1 cellular context compared by ENCODE assay signal in the genomic region with DNA sequence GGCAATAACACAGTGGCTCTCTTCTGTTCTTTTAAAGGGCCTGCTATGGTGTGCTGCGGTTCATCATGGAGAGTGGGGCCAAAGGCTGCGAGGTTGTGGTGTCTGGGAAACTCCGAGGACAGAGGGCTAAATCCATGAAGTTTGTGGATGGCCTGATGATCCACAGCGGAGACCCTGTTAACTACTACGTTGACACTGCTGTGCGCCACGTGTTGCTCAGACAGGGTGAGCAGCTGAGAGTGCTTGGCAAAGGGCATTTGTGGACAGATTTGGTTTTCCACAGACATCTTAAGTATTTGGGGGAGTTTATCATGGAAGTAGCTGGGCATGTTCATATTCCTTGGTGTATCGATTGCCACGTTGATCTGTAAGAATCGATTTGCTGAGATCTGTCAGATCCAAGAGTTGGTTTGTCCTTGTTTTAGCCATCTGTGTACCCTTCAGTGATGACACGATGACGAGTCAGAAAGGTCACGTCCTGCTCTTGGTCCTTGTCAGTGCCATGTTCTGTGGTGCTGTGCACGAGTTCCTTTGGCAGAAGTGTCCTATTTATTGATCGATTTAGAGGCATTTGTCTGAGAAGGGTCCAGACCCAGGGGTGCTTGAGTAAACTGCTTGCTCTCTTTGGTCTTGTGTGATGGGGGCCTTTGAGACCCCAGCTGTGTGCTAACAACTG.
TF ChIP-seq lines count a peak whose summit lies in the region.

No MANE protein-coding gene starts in this region.

TF ChIP-seq in HepG2, 621 proteins besides CTCF, POLR2A, EP300 and RAD21:
- TF ChIP-seq RBFOX2 (IDR thresholded peaks at IDR 0.05; ENCODE audit: low read depth, low read length) (peak; percentile 53; the same call in 1 of the 2 replicates), NPAS2 (CRISPR knock-in tag; IDR thresholded peaks at IDR 0.05; ENCODE audit: borderline replicate concordance) (no peak), FOSL2 (CRISPR knock-in tag; IDR thresholded peaks at IDR 0.05) (peak; percentile 45; the same call in 1 of the 2 replicates)
- TF ChIP-seq, protein P1, sequence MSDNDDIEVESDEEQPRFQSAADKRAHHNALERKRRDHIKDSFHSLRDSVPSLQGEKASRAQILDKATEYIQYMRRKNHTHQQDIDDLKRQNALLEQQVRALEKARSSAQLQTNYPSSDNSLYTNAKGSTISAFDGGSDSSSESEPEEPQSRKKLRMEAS (IDR thresholded peaks at IDR 0.05): no peak
